ENCODE assay signal across 9 cellular contexts in genomic region chr1:237851209-237851845, GRCh38. TPM values are rescaled to one million over a fixed set of nuclear protein-coding genes. Genes with fewer than 3 reads are reported as not detected.
DNase-seq lines count a peak whose midpoint lies in the region; ATAC-seq and TF ChIP-seq lines count a peak whose summit lies in the region.
"Had no signal": no experiment of that assay in that cellular context is flagged by ENCODE, and none has a peak within 500 bp of the region (broad histone marks: within the 10 kb centered on the region; RNA-seq: fewer than 3 reads in every experiment).

No MANE protein-coding gene starts in this region.

- no peak overlapping the region for H2AK5ac ChIP-seq in H9 (ENCODE audit: insufficient read length, low read length)

- H3K27me3 ChIP-seq in H9 (ENCODE audit: insufficient read depth, low read length) (no peaks in the 10 kb centered on the region), adipocyte (replicated peaks; ENCODE audit: control insufficient read depth, insufficient read depth, low read length) (no peaks in the 10 kb centered on the region)

- no peak overlapping the region for H2BK15ac ChIP-seq in H9 (ENCODE audit: low read depth, low read length)

- no peak overlapping the region for H3K4me3 ChIP-seq in adipocyte (ENCODE audit: low read length)

- WGBS in H9 (ENCODE audit: extremely low coverage, insufficient read length, low lambda C conversion rate), result no CpG with 5 or more reads among the region's 6 CpGs

- H2BK120ac ChIP-seq in H9 (ENCODE audit: low read depth, low read length, poor library complexity, severe bottlenecking), result no peak overlapping the region

- no peaks in the 10 kb centered on the region for H3K79me1 ChIP-seq in H9 (ENCODE audit: insufficient read depth, low read depth, low read length, poor library complexity, severe bottlenecking)

- no peak overlapping the region for H4K8ac ChIP-seq in H9 (replicated peaks; ENCODE audit: insufficient read length, low read depth, low read length)

- DNase-seq in DMS114 treated with DMSO at 0.1 percent for 48 hours (lab: John Stamatoyannopoulos, UW; ENCODE audit: unreplicated experiment), result peak; percentile 11
- DNase-seq in H9, result peak; percentile 71
- peak; percentile 51 for DNase-seq in NCI-H446 treated with DMSO at 0.1 percent for 48 hours (lab: John Stamatoyannopoulos, UW)
- peak; percentile 63 for DNase-seq in adipocyte (ENCODE audit: low read depth)
- peak; percentile 50 for DNase-seq in left lobe of liver (ENCODE audit: low spot score)
- DNase-seq in NCI-H187 treated with DMSO at 0.1 percent for 48 hours (lab: John Stamatoyannopoulos, UW), result no peak
- DNase-seq in activated T-cell treated with anti-CD3 and anti-CD28 coated beads for 4 hours, result no peak

- no peak overlapping the region for H3T11ph ChIP-seq in H9 (ENCODE audit: low read length)

- peak overlapping the region; percentile 67 for H2AFZ ChIP-seq in H9 (ENCODE audit: low read length)

- H4K5ac ChIP-seq in H9 (ENCODE audit: insufficient read length, low read depth, low read length), result no peak overlapping the region

- H3K56ac ChIP-seq in H9 (ENCODE audit: insufficient read length, low read depth, low read length), result no peak overlapping the region

- H3K9ac ChIP-seq in H9 (ENCODE audit: extremely low read depth, insufficient read length, low read length), result no peak overlapping the region
- no peak overlapping the region for H3K9ac ChIP-seq in adipocyte (ENCODE audit: low read length)

- H4K91ac ChIP-seq in H9 (ENCODE audit: insufficient read length, low read depth, low read length), result no peak overlapping the region

- peak; percentile 93 for TF ChIP-seq CTCF in H9 (conservative IDR thresholded peaks at IDR 0.05)

- peaks cover 0 to 2% of the 10 kb centered on the region in 2 experiments; a peak in 1 of 5 replicates for H3K9me3 Mint-ChIP-seq in H9
- H3K9me3 Mint-ChIP-seq: T-helper 1 cell treated with Interleukin-12 subunit alpha and Interleukin-12 subunit beta and Interleukin-4 antibody, amounts not matched to agents 30 μg/mL and 1 μg/mL, for 36 hours had no signal

- H3K4ac ChIP-seq in H9 (ENCODE audit: low read depth, low read length), result no peak overlapping the region

- no peaks in the 10 kb centered on the region for H3K9me3 ChIP-seq in H9 (ENCODE audit: control insufficient read depth, low read depth, low read length)
- no peaks in the 10 kb centered on the region for H3K9me3 ChIP-seq in adipocyte (ENCODE audit: control insufficient read depth, low read length)

- H2BK20ac ChIP-seq in H9 (ENCODE audit: low read depth, low read length, poor library complexity, severe bottlenecking), result no peak overlapping the region

- no peak overlapping the region for H3K27ac ChIP-seq in H9 (ENCODE audit: insufficient read length, low read depth, low read length)

- H3K18ac ChIP-seq in H9 (ENCODE audit: insufficient read length, low read depth, low read length), result no peak overlapping the region

- H3K14ac ChIP-seq in H9 (ENCODE audit: insufficient read depth, low read length), result no peak overlapping the region

- H4K20me1 ChIP-seq in H9 (ENCODE audit: control insufficient read depth, insufficient read depth, insufficient read length), result no peaks in the 10 kb centered on the region

- no peaks in the 10 kb centered on the region for H3K27me3 Mint-ChIP-seq in H9 (ENCODE audit: low read depth)

- H2BK5ac ChIP-seq in H9 (ENCODE audit: insufficient read length, low read length), result no peak overlapping the region

- no peak overlapping the region for H2BK12ac ChIP-seq in H9 (ENCODE audit: insufficient read length, low read depth, low read length)

- H3K23ac ChIP-seq in H9 (ENCODE audit: insufficient read length, low read depth, low read length), result no peak overlapping the region

- no peak overlapping the region for H3K4me3 Mint-ChIP-seq in H9
- H3K4me3 Mint-ChIP-seq: T-helper 1 cell treated with Interleukin-12 subunit alpha and Interleukin-12 subunit beta and Interleukin-4 antibody, amounts not matched to agents 30 μg/mL and 1 μg/mL, for 36 hours had no signal

- no peaks in the 10 kb centered on the region for H3K79me2 ChIP-seq in H9 (ENCODE audit: insufficient read depth, low read length)

- H3K36me3 Mint-ChIP-seq in H9 (ENCODE audit: insufficient read depth in 1 of 3, low read depth in 3 of 3), result peaks cover 0 to 5% (median 3%) of the 10 kb centered on the region in 3 experiments; a peak in 3 of 7 replicates

- H3K23me2 ChIP-seq in H9 (ENCODE audit: insufficient read length, low read depth, low read length, poor library complexity, severe bottlenecking), result no peaks in the 10 kb centered on the region

- no peaks in the 10 kb centered on the region for H3K36me3 ChIP-seq in adipocyte (ENCODE audit: control insufficient read depth, insufficient read depth, low read length, severe bottlenecking)

- H3K4me1 ChIP-seq in H9 (ENCODE audit: insufficient read depth, low read length) (no peaks in the 10 kb centered on the region), adipocyte (ENCODE audit: control insufficient read depth, insufficient read depth, low read length) (no peaks in the 10 kb centered on the region)

- H3K4me2 ChIP-seq in H9 (ENCODE audit: insufficient read depth, insufficient read length, low read length), result no peak overlapping the region

- H3K4me1 Mint-ChIP-seq in H9, result peaks cover 8 to 10% of the 10 kb centered on the region in 2 experiments; a peak in 2 of 4 replicates

- no peak overlapping the region for H3K27ac Mint-ChIP-seq in H9
- H3K27ac Mint-ChIP-seq: T-helper 1 cell treated with Interleukin-12 subunit alpha and Interleukin-12 subunit beta and Interleukin-4 antibody, amounts not matched to agents 30 μg/mL and 1 μg/mL, for 36 hours had no signal

- peak; percentile 91 for ATAC-seq in left lobe of liver
- no peak for ATAC-seq in GM18519 (IDR thresholded peaks at IDR 0.05; ENCODE audit: low FRiP score, unreplicated experiment)

RNA-seq across cellular contexts. Expression of gene ZP4, which starts 39.4 kb away (rescaled TPM):
- total RNA-seq in H9 (2021) (not detected in 2 replicates), left lobe of liver (not detected)

Comparison
In these comparisons a context has a peak if more than half of its experiments do, and no peak if none do; other contexts are left out.
1. DNase-seq: peak in DMS114 treated with DMSO at 0.1 percent for 48 hours (single experiment), H9 (single experiment), NCI-H446 treated with DMSO at 0.1 percent for 48 hours (single experiment), adipocyte (single experiment) and left lobe of liver (single experiment); none in NCI-H187 treated with DMSO at 0.1 percent for 48 hours (single experiment) and activated T-cell treated with anti-CD3 and anti-CD28 coated beads for 4 hours (single experiment).